27 cellular contexts compared by ENCODE assay signal in the genomic region with DNA sequence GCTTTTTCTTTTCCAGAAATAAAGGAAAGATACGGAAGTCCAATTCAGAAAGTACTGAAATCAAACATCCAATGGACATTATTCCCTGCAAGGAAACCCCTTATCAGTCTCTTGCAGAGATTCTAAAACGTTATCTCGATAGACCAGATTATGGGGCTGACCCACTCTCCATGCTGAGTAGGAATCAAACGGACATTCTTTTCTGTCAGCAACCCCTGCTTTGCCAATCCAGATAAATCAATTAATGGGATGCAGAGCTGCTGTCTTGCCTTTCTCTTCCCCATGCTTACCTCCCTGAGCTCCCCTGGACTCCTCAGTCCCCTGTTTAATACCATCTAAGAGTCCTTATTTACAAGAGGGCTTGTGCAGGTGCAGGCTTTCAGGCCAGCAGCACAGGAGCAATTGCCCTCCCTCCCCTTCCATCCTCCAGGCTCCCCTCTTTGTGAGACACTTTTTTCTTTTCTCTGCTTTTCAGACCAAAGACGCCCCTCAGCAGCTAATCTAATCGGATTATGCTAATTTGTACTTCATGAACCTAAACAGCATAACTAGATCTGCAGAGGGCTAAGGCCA. TPM values are rescaled to one million over a fixed set of nuclear protein-coding genes. Genes with fewer than 3 reads are reported as not detected.
"Had no signal": no experiment of that assay in that cellular context is flagged by ENCODE, and none has a peak within 500 bp of the region (broad histone marks: within the 10 kb centered on the region; RNA-seq: fewer than 3 reads in every experiment).

No MANE protein-coding gene starts in this region.

- DNase-seq: activated CD4-positive, alpha-beta memory T cell treated with anti-CD3 and anti-CD28 coated beads, Interleukin-2, amount 10 ng/mL, durations not matched to agents 7 days and 5 days; activated CD4-positive, alpha-beta T cell treated with anti-CD3 and anti-CD28 coated beads, Interleukin-2, amount 10 ng/mL, durations not matched to agents 24 days and 14 days; activated effector memory CD4-positive, alpha-beta T cell treated with anti-CD3 and anti-CD28 coated beads, Interleukin-2, amount 50 U/mL, for 16 hours; activated naive CD4-positive, alpha-beta T cell treated with anti-CD3 and anti-CD28 coated beads, Interleukin-2, amount 10 ng/mL, durations not matched to agents 7 days and 5 days; activated naive CD8-positive, alpha-beta T cell treated with anti-CD3 and anti-CD28 coated beads, Interleukin-2, amount 50 U/mL, for 24 hours; cortex of kidney; effector CD4-positive, alpha-beta T cell; foreskin melanocyte; glutamatergic neuron; hippocampal formation; kidney glomerular epithelial cell; left lung; naive thymus-derived CD8-positive, alpha-beta T cell; pancreas; psoas muscle; stimulated activated CD4-positive, alpha-beta T cell treated with anti-CD3 and anti-CD28 coated beads, Interleukin-4, amount 100 ng/mL, for 4 hours; substantia nigra; thyroid gland; upper lobe of right lung had no signal

- ATAC-seq: activated CD4-positive, CD25-positive, alpha-beta regulatory T cell treated with anti-CD3 and anti-CD28 coated beads, Interleukin-2, amount 50 U/mL, for 24 hours; activated naive CD8-positive, alpha-beta T cell treated with anti-CD3 and anti-CD28 coated beads, Interleukin-2, amount 50 U/mL, for 24 hours; esophagus mucosa; left lung; naive thymus-derived CD8-positive, alpha-beta T cell; pancreas; psoas muscle; upper lobe of right lung had no signal

- H3K27ac Mint-ChIP-seq: activated CD4-positive, alpha-beta memory T cell treated with anti-CD3 and anti-CD28 coated beads, Interleukin-2, amount 10 ng/mL, durations not matched to agents 7 days and 5 days; activated CD4-positive, alpha-beta T cell treated with anti-CD3 and anti-CD28 coated beads, Interleukin-2, amount 10 ng/mL, durations not matched to agents 24 days and 14 days; activated naive CD4-positive, alpha-beta T cell treated with anti-CD3 and anti-CD28 coated beads, Interleukin-2, amount 10 ng/mL, durations not matched to agents 7 days and 5 days; activated naive CD8-positive, alpha-beta T cell treated with anti-CD3 and anti-CD28 coated beads, Interleukin-2, amount 50 U/mL, for 24 hours; naive thymus-derived CD8-positive, alpha-beta T cell; stimulated activated naive CD8-positive, alpha-beta T cell treated with anti-CD3 and anti-CD28 coated beads, Interleukin-15, Interleukin-2, amounts not matched to agents 100 ng/mL and 50 ng/mL, for 24 hours; T-helper 1 cell treated with Interleukin-12 subunit alpha and Interleukin-12 subunit beta and Interleukin-4 antibody, amounts not matched to agents 30 μg/mL and 1 μg/mL, for 36 hours had no signal

- H3K36me3 ChIP-seq: cardiac muscle cell, left lung, neutrophil, pancreas, right atrium auricular region, thyroid gland, upper lobe of right lung had no signal

- H3K36me3 Mint-ChIP-seq: activated naive CD4-positive, alpha-beta T cell treated with anti-CD3 and anti-CD28 coated beads, Interleukin-2, amount 10 ng/mL, durations not matched to agents 7 days and 5 days; naive thymus-derived CD8-positive, alpha-beta T cell had no signal

- H3K4me1 Mint-ChIP-seq: activated CD4-positive, alpha-beta memory T cell treated with anti-CD3 and anti-CD28 coated beads, Interleukin-2, amount 10 ng/mL, durations not matched to agents 7 days and 5 days; activated CD4-positive, alpha-beta T cell treated with anti-CD3 and anti-CD28 coated beads, Interleukin-2, amount 10 ng/mL, durations not matched to agents 24 days and 14 days; activated naive CD4-positive, alpha-beta T cell treated with anti-CD3 and anti-CD28 coated beads, Interleukin-2, amount 10 ng/mL, durations not matched to agents 7 days and 5 days; activated naive CD8-positive, alpha-beta T cell treated with anti-CD3 and anti-CD28 coated beads, Interleukin-2, amount 50 U/mL, for 24 hours had no signal

- H3K4me1 ChIP-seq: left lung, pancreas, right atrium auricular region, thyroid gland, upper lobe of right lung had no signal

- H3K27ac ChIP-seq: cardiac muscle cell, left lung, neutrophil, pancreas, psoas muscle, right atrium auricular region, thyroid gland, upper lobe of right lung had no signal

- H3K27me3 Mint-ChIP-seq: activated naive CD8-positive, alpha-beta T cell treated with anti-CD3 and anti-CD28 coated beads, Interleukin-2, amount 50 U/mL, for 24 hours had no signal

- H3K27me3 ChIP-seq: cardiac muscle cell, left lung, neutrophil, pancreas, right atrium auricular region, thyroid gland, upper lobe of right lung had no signal

- H3K9me3 Mint-ChIP-seq: activated CD4-positive, alpha-beta memory T cell treated with anti-CD3 and anti-CD28 coated beads, Interleukin-2, amount 10 ng/mL, durations not matched to agents 7 days and 5 days; activated CD4-positive, alpha-beta T cell treated with anti-CD3 and anti-CD28 coated beads, Interleukin-2, amount 10 ng/mL, durations not matched to agents 24 days and 14 days; activated naive CD4-positive, alpha-beta T cell treated with anti-CD3 and anti-CD28 coated beads, Interleukin-2, amount 10 ng/mL, durations not matched to agents 7 days and 5 days; activated naive CD8-positive, alpha-beta T cell treated with anti-CD3 and anti-CD28 coated beads, Interleukin-2, amount 50 U/mL, for 24 hours; naive thymus-derived CD8-positive, alpha-beta T cell; stimulated activated naive CD8-positive, alpha-beta T cell treated with anti-CD3 and anti-CD28 coated beads, Interleukin-15, Interleukin-2, amounts not matched to agents 100 ng/mL and 50 ng/mL, for 24 hours; T-helper 1 cell treated with Interleukin-12 subunit alpha and Interleukin-12 subunit beta and Interleukin-4 antibody, amounts not matched to agents 30 μg/mL and 1 μg/mL, for 36 hours had no signal

- H3K9me3 ChIP-seq: left lung, neutrophil, pancreas, psoas muscle, right atrium auricular region, thyroid gland, upper lobe of right lung had no signal

- H3K4me3 ChIP-seq: cardiac muscle cell, left lung, lung, pancreas, psoas muscle, right atrium auricular region, thyroid gland, upper lobe of right lung had no signal

- H3K4me3 Mint-ChIP-seq: activated CD4-positive, alpha-beta memory T cell treated with anti-CD3 and anti-CD28 coated beads, Interleukin-2, amount 10 ng/mL, durations not matched to agents 7 days and 5 days; activated CD4-positive, alpha-beta T cell treated with anti-CD3 and anti-CD28 coated beads, Interleukin-2, amount 10 ng/mL, durations not matched to agents 24 days and 14 days; activated naive CD4-positive, alpha-beta T cell treated with anti-CD3 and anti-CD28 coated beads, Interleukin-2, amount 10 ng/mL, durations not matched to agents 7 days and 5 days; activated naive CD8-positive, alpha-beta T cell treated with anti-CD3 and anti-CD28 coated beads, Interleukin-2, amount 50 U/mL, for 24 hours; naive thymus-derived CD8-positive, alpha-beta T cell; stimulated activated naive CD8-positive, alpha-beta T cell treated with anti-CD3 and anti-CD28 coated beads, Interleukin-15, Interleukin-2, amounts not matched to agents 100 ng/mL and 50 ng/mL, for 24 hours; T-helper 1 cell treated with Interleukin-12 subunit alpha and Interleukin-12 subunit beta and Interleukin-4 antibody, amounts not matched to agents 30 μg/mL and 1 μg/mL, for 36 hours had no signal

RNA-seq across cellular contexts. Expression of a gene that starts 14.2 kb away (rescaled TPM):
- total RNA-seq: activated CD4-positive, alpha-beta memory T cell treated with anti-CD3 and anti-CD28 coated beads, Interleukin-2, amount 10 ng/mL, durations not matched to agents 7 days and 5 days; activated CD4-positive, alpha-beta T cell treated with anti-CD3 and anti-CD28 coated beads, Interleukin-2, amount 10 ng/mL, durations not matched to agents 24 days and 14 days; cardiac muscle cell; esophagus mucosa; lung; naive thymus-derived CD8-positive, alpha-beta T cell; right atrium auricular region; thyroid gland; upper lobe of right lung had no signal
